Comparison of ENCODE assay signal across 17 cellular contexts in the genomic region with DNA sequence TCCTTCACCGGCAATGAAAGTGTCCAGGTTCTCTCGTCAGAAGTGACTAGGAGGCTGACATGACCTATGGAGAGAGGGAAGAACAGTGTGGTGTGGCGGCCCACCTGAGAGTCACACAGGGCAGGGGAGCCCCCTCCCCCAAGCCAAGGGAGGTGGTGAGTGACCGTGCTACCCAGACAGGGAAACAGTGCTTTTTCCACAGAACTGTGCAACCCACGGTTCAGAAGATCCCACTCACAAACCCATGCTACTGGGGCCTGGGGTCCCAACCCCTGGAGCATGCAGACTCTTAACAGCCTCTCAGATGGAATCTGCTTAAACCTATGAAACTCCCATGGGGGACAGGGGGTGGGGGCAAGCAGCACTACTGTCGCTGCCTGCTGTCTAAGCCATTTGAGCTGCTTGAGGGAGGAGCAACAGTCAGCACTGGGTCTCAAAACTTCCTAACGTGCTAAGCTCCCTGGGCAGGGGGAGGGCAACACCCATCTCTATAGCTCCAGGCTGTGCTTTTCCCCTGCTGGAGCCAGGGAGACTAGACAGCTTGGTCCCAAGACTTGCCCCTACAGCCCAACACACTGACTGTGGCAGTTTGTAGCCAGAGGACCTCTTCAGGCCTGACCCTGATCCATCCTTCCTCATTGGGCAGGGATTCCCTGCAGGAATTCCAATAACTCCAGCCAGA.
DNase-seq lines count a peak whose midpoint lies in the region; ATAC-seq lines count a peak whose summit lies in the region.
"Had no signal": no experiment of that assay in that cellular context is flagged by ENCODE, and none has a peak within 500 bp of the region (broad histone marks: within the 10 kb centered on the region; RNA-seq: fewer than 3 reads in every experiment).

No MANE protein-coding gene starts in this region.

- intact Hi-C loops in posterior vena cava (cut with DNase I) (no loop called here), aorta (cut with DNase I) (no loop called here)

- no peaks in the 10 kb centered on the region for H3K27me3 ChIP-seq in aorta (ENCODE audit: control insufficient read depth in 1 of 2, insufficient read depth in 2 of 2, low read length in 1 of 2)
- H3K27me3 ChIP-seq: BE2C had no signal

- DNase-seq in NCI-H82 (lab: John Stamatoyannopoulos, UW) (peak; percentile 76), islet precursor cell (peak; percentile 51), posterior vena cava (ENCODE audit: low spot score) (peak; percentile 35), aorta (no peak), NCI-H2171 (lab: John Stamatoyannopoulos, UW) (no peak)
- no peak for DNase-seq in activated T-cell treated with anti-CD3 and anti-CD28 coated beads, Interleukin-2, amount 50 U/mL, for 48 hours
- DNase-seq: ACHN; BE2C; C1 segment of cervical spinal cord; CD4-positive, CD25-positive, alpha-beta regulatory T cell; CD8-positive, alpha-beta memory T cell; COR-L47; GF-D8; HCEC 1CT; IMR-90 had no signal

- H3K4me3 ChIP-seq in aorta (ENCODE audit: low read length in 2 of 2) = no peak overlapping the region
- H3K4me3 ChIP-seq: GM23338 had no signal

- 65 to 66% methylated on average over 7 of the region's 7 CpGs for WGBS in aorta, 2 donors

- H3K36me3 ChIP-seq in aorta (ENCODE audit: control insufficient read depth in 1 of 2, insufficient read depth in 2 of 2, low read length in 1 of 2) = no peaks in the 10 kb centered on the region
- H3K36me3 ChIP-seq: BE2C had no signal

- peak; percentile 36 for ATAC-seq in aorta (ENCODE audit: low FRiP score)
- ATAC-seq in HG02678 (IDR thresholded peaks at IDR 0.05; ENCODE audit: unreplicated experiment) = no peak
- ATAC-seq: GM23338 had no signal

- H3K9me3 ChIP-seq in aorta (ENCODE audit: control insufficient read depth, low read length) = no peaks in the 10 kb centered on the region
- H3K9me3 ChIP-seq: BE2C had no signal

- H3K4me1 ChIP-seq in aorta (ENCODE audit: control insufficient read depth in 1 of 2, insufficient read depth in 2 of 2, low read length in 2 of 2) = no peaks in the 10 kb centered on the region
- H3K4me1 ChIP-seq: BE2C had no signal

- H3K27ac ChIP-seq in aorta (ENCODE audit: low read depth in 1 of 2, low read length in 2 of 2) = no peak overlapping the region

Comparison
In these comparisons a context has a peak if more than half of its experiments do, and no peak if none do; other contexts are left out.
1. DNase-seq: peak in NCI-H82 (single experiment), islet precursor cell (single experiment) and posterior vena cava (single experiment); none in aorta (0 of 2), activated T-cell treated with anti-CD3 and anti-CD28 coated beads, Interleukin-2, amount 50 U/mL, for 48 hours (0 of 2) and NCI-H2171 (single experiment).